ENCODE assay signal across 18 cellular contexts in genomic region chr17:14815079-14815478, GRCh38.
"Had no signal": no experiment of that assay in that cellular context is flagged by ENCODE, and none has a peak within 500 bp of the region (broad histone marks: within the 10 kb centered on the region; RNA-seq: fewer than 3 reads in every experiment).

No MANE protein-coding gene starts in this region.

- H3K79me2 ChIP-seq: parathyroid adenoma had no signal

- DNase-seq: activated CD4-positive, alpha-beta memory T cell treated with anti-CD3 and anti-CD28 coated beads, Interleukin-2, amount 10 ng/mL, durations not matched to agents 7 days and 5 days; activated CD8-positive, alpha-beta memory T cell treated with anti-CD3 and anti-CD28 coated beads, Interleukin-2, amount 50 U/mL, for 48 hours; activated naive CD4-positive, alpha-beta T cell treated with anti-CD3 and anti-CD28 coated beads, Interleukin-2, amount 10 ng/mL, durations not matched to agents 7 days and 5 days; amygdala; body of pancreas; gastrocnemius medialis; heart left ventricle; midbrain; sigmoid colon; spleen; uterus had no signal

- H3K9ac ChIP-seq: parathyroid adenoma had no signal

- H3K27me3 Mint-ChIP-seq: activated CD4-positive, alpha-beta memory T cell treated with anti-CD3 and anti-CD28 coated beads, Interleukin-2, amount 10 ng/mL, durations not matched to agents 7 days and 5 days had no signal

- H3K4me3 ChIP-seq: body of pancreas, coronary artery, gastrocnemius medialis, heart left ventricle, lung, sigmoid colon, SK-N-MC, spleen, tibial nerve, uterus had no signal

- H3K4me1 Mint-ChIP-seq: activated CD4-positive, alpha-beta memory T cell treated with anti-CD3 and anti-CD28 coated beads, Interleukin-2, amount 10 ng/mL, durations not matched to agents 7 days and 5 days; activated naive CD4-positive, alpha-beta T cell treated with anti-CD3 and anti-CD28 coated beads, Interleukin-2, amount 10 ng/mL, durations not matched to agents 7 days and 5 days; central memory CD8-positive, alpha-beta T cell had no signal

- H3K27me3 ChIP-seq: body of pancreas, gastrocnemius medialis, heart left ventricle, sigmoid colon, tibial nerve, uterus had no signal

- H3K9me3 ChIP-seq: body of pancreas, gastrocnemius medialis, sigmoid colon, tibial nerve, uterus had no signal

- H2AFZ ChIP-seq: parathyroid adenoma had no signal

- H3K36me3 ChIP-seq: gastrocnemius medialis, heart left ventricle, sigmoid colon, spleen, tibial nerve, uterus had no signal

- H3K9me3 Mint-ChIP-seq: activated naive CD4-positive, alpha-beta T cell treated with anti-CD3 and anti-CD28 coated beads, Interleukin-2, amount 10 ng/mL, durations not matched to agents 7 days and 5 days; central memory CD8-positive, alpha-beta T cell had no signal

- H3K27ac Mint-ChIP-seq: activated CD4-positive, alpha-beta memory T cell treated with anti-CD3 and anti-CD28 coated beads, Interleukin-2, amount 10 ng/mL, durations not matched to agents 7 days and 5 days; activated naive CD4-positive, alpha-beta T cell treated with anti-CD3 and anti-CD28 coated beads, Interleukin-2, amount 10 ng/mL, durations not matched to agents 7 days and 5 days; activated T-helper 2 cell treated with anti-CD3 and anti-CD28 coated beads, Interferon-gamma antibody, Interleukin-2, Interleukin-4, amounts not matched to agents 10 μg/mL and 5 μg/mL and 100 μg/mL, durations not matched to agents 14 hours and 24 hours and 36 hours had no signal

- H3K27ac ChIP-seq: body of pancreas, coronary artery, gastrocnemius medialis, heart left ventricle, parathyroid adenoma, sigmoid colon, SK-N-MC, spleen, tibial nerve, uterus had no signal

- ATAC-seq: body of pancreas, gastrocnemius medialis, heart left ventricle had no signal

- H3K4me3 Mint-ChIP-seq: activated CD4-positive, alpha-beta memory T cell treated with anti-CD3 and anti-CD28 coated beads, Interleukin-2, amount 10 ng/mL, durations not matched to agents 7 days and 5 days; activated naive CD4-positive, alpha-beta T cell treated with anti-CD3 and anti-CD28 coated beads, Interleukin-2, amount 10 ng/mL, durations not matched to agents 7 days and 5 days; central memory CD8-positive, alpha-beta T cell had no signal

- H3K4me1 ChIP-seq: body of pancreas, gastrocnemius medialis, heart left ventricle, parathyroid adenoma, sigmoid colon, spleen, tibial nerve, uterus had no signal

- H3K36me3 Mint-ChIP-seq: activated naive CD4-positive, alpha-beta T cell treated with anti-CD3 and anti-CD28 coated beads, Interleukin-2, amount 10 ng/mL, durations not matched to agents 7 days and 5 days had no signal
